10 cellular contexts compared by ENCODE assay signal in genomic region chr10:63697956-63698814, GRCh38.
DNase-seq lines count a peak whose midpoint lies in the region; ATAC-seq and TF ChIP-seq lines count a peak whose summit lies in the region.
"Had no signal": no experiment of that assay in that cellular context is flagged by ENCODE, and none has a peak within 500 bp of the region (broad histone marks: within the 10 kb centered on the region; RNA-seq: fewer than 3 reads in every experiment).

No MANE protein-coding gene starts in this region.

- no peak overlapping the region for H3K4me3 ChIP-seq in mucosa of descending colon
- H3K4me3 ChIP-seq in trophoblast cell (ENCODE audit: low read depth, low read length) = no peak overlapping the region

- no peaks in the 10 kb centered on the region for H3K27me3 Mint-ChIP-seq in HFFc6 (ENCODE audit: insufficient read depth)

- no CpG with 5 or more reads among the region's 7 CpGs for WGBS in trophoblast cell (ENCODE audit: extremely low coverage, insufficient coverage, insufficient read length)

- H3K9me3 ChIP-seq in mucosa of descending colon (no peaks in the 10 kb centered on the region), trophoblast cell (ENCODE audit: insufficient read depth, low read depth, low read length) (no peaks in the 10 kb centered on the region)
- H3K9me3 ChIP-seq: neutrophil had no signal

- peak overlapping the region; percentile 91; the same call in 1 of the 2 replicates for H3K27ac Mint-ChIP-seq in HFFc6

- H2BK5ac ChIP-seq in trophoblast cell (ENCODE audit: low read depth, low read length, poor library complexity) = no peak overlapping the region

- H4K8ac ChIP-seq in trophoblast cell (ENCODE audit: low read depth, low read length) = no peak overlapping the region

- peaks cover 2% of the 10 kb centered on the region; the same call in 1 of the 2 replicates for H3K36me3 Mint-ChIP-seq in HFFc6 (ENCODE audit: low read depth)

- ATAC-seq in GM18861 (IDR thresholded peaks at IDR 0.05; ENCODE audit: unreplicated experiment) = peak; percentile 72
- ATAC-seq in mucosa of descending colon = peak; percentile 27

- no peak overlapping the region for H2AFZ ChIP-seq in trophoblast cell (ENCODE audit: insufficient read depth, low read length, poor library complexity)

- H3K36me3 ChIP-seq in mucosa of descending colon (ENCODE audit: low read depth) (no peaks in the 10 kb centered on the region), trophoblast cell (ENCODE audit: control insufficient read depth in 1 of 2, insufficient read depth in 2 of 2, low read length in 2 of 2) (no peaks in the 10 kb centered on the region)
- H3K36me3 ChIP-seq: neutrophil had no signal

- H3K4me2 ChIP-seq in trophoblast cell (ENCODE audit: low read length) = no peak overlapping the region

- H3K27ac ChIP-seq in trophoblast cell (ENCODE audit: low read depth, low read length) = no peak overlapping the region
- H3K27ac ChIP-seq: neutrophil had no signal

- H3K4me1 ChIP-seq in mucosa of descending colon (ENCODE audit: low read depth) (no peaks in the 10 kb centered on the region), trophoblast cell (ENCODE audit: control insufficient read depth in 1 of 2, insufficient read depth in 2 of 2, low read length in 2 of 2) (no peaks in the 10 kb centered on the region)

- intact Hi-C loops in mucosa of descending colon (cut with DNase I, micrococcal nuclease) = loop anchor here in 1 of 2 donors (10.0 kb wide), 1 partner anchor 53 kb away; no protein-coding TSS in a partner anchor

- H3K79me1 ChIP-seq in trophoblast cell (ENCODE audit: low read length) = no peaks in the 10 kb centered on the region

- H4K12ac ChIP-seq in trophoblast cell (ENCODE audit: low read depth, low read length) = no peak overlapping the region

- DNase-seq in HFFc6 (no peak), Kasumi-1 (lab: John Stamatoyannopoulos, UW) (peak; percentile 36 to 57), mucosa of descending colon (no peak), NCI-H2107 treated with DMSO at 0.1 percent for 48 hours (lab: John Stamatoyannopoulos, UW; ENCODE audit: unreplicated experiment) (no peak), SKM-1 (lab: John Stamatoyannopoulos, UW; ENCODE audit: unreplicated experiment) (no peak), trophoblast cell (no peak)
- DNase-seq in stimulated activated CD4-positive, alpha-beta T cell treated with anti-CD3 and anti-CD28 coated beads, Interleukin-4, amount 100 ng/mL, for 1 hour = no peak
- DNase-seq: activated gamma-delta T cell had no signal

- H3K9ac ChIP-seq in trophoblast cell (ENCODE audit: low read length) = no peak overlapping the region

- no peak overlapping the region for H3K14ac ChIP-seq in trophoblast cell (ENCODE audit: low read length)

- H3K4me1 Mint-ChIP-seq in HFFc6 (ENCODE audit: low read depth) = peaks cover 52% of the 10 kb centered on the region

- H3K4me3 Mint-ChIP-seq in HFFc6 = no peak overlapping the region

- no peak overlapping the region for H3K23ac ChIP-seq in trophoblast cell (ENCODE audit: low read length)

- no peaks in the 10 kb centered on the region; the same call in 1 of the 2 replicates for H3K9me3 Mint-ChIP-seq in HFFc6

- no peaks in the 10 kb centered on the region for H3K27me3 ChIP-seq in trophoblast cell (ENCODE audit: insufficient read depth, low read length)
- H3K27me3 ChIP-seq: neutrophil had no signal

- H2BK12ac ChIP-seq in trophoblast cell (ENCODE audit: low read length) = no peak overlapping the region

- no peak overlapping the region for H3K18ac ChIP-seq in trophoblast cell (ENCODE audit: low read length)

- H4K91ac ChIP-seq in trophoblast cell (ENCODE audit: low read depth, low read length) = no peak overlapping the region

- no peak overlapping the region for H2AK5ac ChIP-seq in trophoblast cell (ENCODE audit: low read length)

- H3K4ac ChIP-seq in trophoblast cell (ENCODE audit: low read depth, low read length) = no peak overlapping the region

- no peak for TF ChIP-seq CTCF in HFFc6 (IDR thresholded peaks at IDR 0.05)
- TF ChIP-seq CTCF in mucosa of descending colon (IDR thresholded peaks at IDR 0.05) = no peak

- H2BK120ac ChIP-seq in trophoblast cell (ENCODE audit: insufficient read depth, low read length, poor library complexity) = no peak overlapping the region

- no peaks in the 10 kb centered on the region for H3K79me2 ChIP-seq in trophoblast cell (ENCODE audit: control insufficient read depth, insufficient read depth, low read length, poor library complexity)

Comparison
In these comparisons a context has a peak if more than half of its experiments do, and no peak if none do; other contexts are left out.
1. DNase-seq: peak in Kasumi-1 (2 of 2); none in HFFc6 (single experiment), mucosa of descending colon (0 of 3), NCI-H2107 treated with DMSO at 0.1 percent for 48 hours (single experiment), SKM-1 (single experiment), stimulated activated CD4-positive, alpha-beta T cell treated with anti-CD3 and anti-CD28 coated beads, Interleukin-4, amount 100 ng/mL, for 1 hour (single experiment) and trophoblast cell (0 of 2).